Comparison of ENCODE assay signal across 1 cellular context in the genomic region with DNA sequence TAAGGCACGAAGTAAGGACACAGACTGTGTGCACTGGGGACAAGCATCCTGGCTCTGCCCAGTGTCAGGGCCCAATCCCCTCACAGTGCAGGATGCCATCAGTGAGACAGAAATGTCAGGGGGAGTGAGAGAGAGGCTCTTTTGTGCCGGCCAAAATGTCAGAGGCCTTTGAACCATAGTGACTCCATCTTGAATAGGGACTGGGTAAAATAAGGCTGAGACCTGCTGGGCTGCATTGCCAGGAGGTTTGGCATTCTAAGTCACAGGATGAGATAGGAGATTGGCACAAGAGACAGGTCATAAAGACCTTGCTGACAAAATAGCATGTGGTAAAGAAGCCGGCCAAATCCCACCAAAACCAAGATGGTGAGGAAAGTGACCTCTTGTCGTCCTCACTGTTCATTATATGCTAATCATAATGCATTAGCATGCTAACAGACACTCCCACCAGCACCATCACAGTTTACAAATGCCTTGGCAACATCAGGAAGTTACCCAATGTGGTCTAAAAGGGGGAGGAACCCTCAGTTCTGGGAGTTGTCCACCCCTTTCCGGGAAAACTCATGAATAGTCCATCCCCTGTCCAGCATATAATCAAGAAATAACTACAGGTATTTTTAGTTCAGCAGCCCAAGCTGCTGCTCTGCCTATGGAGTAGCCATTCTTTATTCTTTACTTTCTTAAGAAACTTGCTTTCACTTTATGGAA.
TF ChIP-seq lines count a peak whose summit lies in the region.

No MANE protein-coding gene starts in this region.

TF ChIP-seq in K562, 482 proteins besides CTCF, POLR2A, EP300 and RAD21 (continued from another document and continues in another):
- TF ChIP-seq SMAD4 (CRISPR knock-in tag; conservative IDR thresholded peaks at IDR 0.05) (peak; percentile 88), ZNF77 (CRISPR knock-in tag; IDR thresholded peaks at IDR 0.05) (no peak), COPS2 (conservative IDR thresholded peaks at IDR 0.05) (no peak), POLR3A (IDR thresholded peaks at IDR 0.05; ENCODE audit: borderline replicate concordance, extremely low read depth, insufficient read depth, insufficient read length) (no peak), RB1 (IDR thresholded peaks at IDR 0.05; ENCODE audit: low read depth) (no peak), ZNF239 (CRISPR knock-in tag; IDR thresholded peaks at IDR 0.05) (peak; percentile 80), HDAC8 (tag; IDR thresholded peaks at IDR 0.05) (peak; percentile 94), SIN3B (IDR thresholded peaks at IDR 0.05; ENCODE audit: low read depth) (no peak), TAL1 (IDR thresholded peaks at IDR 0.05) (no peak), SMAD2 (IDR thresholded peaks at IDR 0.05; ENCODE audit: low read depth, low read length) (no peak), HEY1 (CRISPR knock-in tag; IDR thresholded peaks at IDR 0.05; ENCODE audit: borderline replicate concordance) (no peak), U2AF2 (optimal IDR thresholded peaks at IDR 0.05; ENCODE audit: low read depth, low read length) (no peak), HDAC3 (IDR thresholded peaks at IDR 0.05; ENCODE audit: borderline replicate concordance, partially characterized antibody) (no peak), PYGO2 (tag; IDR thresholded peaks at IDR 0.05) (peak; percentile 82), PHB (CRISPR knock-in tag; IDR thresholded peaks at IDR 0.05) (no peak), ZNF140 (CRISPR knock-in tag; IDR thresholded peaks at IDR 0.05) (peak; percentile 71; the same call in 1 of the 2 replicates), ZNF408 (CRISPR knock-in tag; IDR thresholded peaks at IDR 0.05; ENCODE audit: low read depth) (no peak), HCFC1 (IDR thresholded peaks at IDR 0.05; ENCODE audit: low read depth, low read length) (no peak), CEBPB (tag; IDR thresholded peaks at IDR 0.05) (peak; percentile 93), ADNP (tag; IDR thresholded peaks at IDR 0.05) (no peak), GTF2F1 (IDR thresholded peaks at IDR 0.05; ENCODE audit: low read depth, low read length) (no peak), NCOA4 (IDR thresholded peaks at IDR 0.05; ENCODE audit: partially characterized antibody) (no peak), MTA1 (IDR thresholded peaks at IDR 0.05; ENCODE audit: borderline replicate concordance) (no peak), KLF10 (CRISPR knock-in tag; IDR thresholded peaks at IDR 0.05) (peak; percentile 70; the same call in 1 of the 2 replicates), ZNF134 (CRISPR knock-in tag; conservative IDR thresholded peaks at IDR 0.05) (peak; percentile 73), BDP1 (IDR thresholded peaks at IDR 0.05; ENCODE audit: insufficient read depth, insufficient read length) (no peak), NUFIP1 (IDR thresholded peaks at IDR 0.05; ENCODE audit: partially characterized antibody) (no peak), IFI16 (CRISPR knock-in tag; IDR thresholded peaks at IDR 0.05) (peak; percentile 66; the same call in 1 of the 2 replicates), BHLHE40 (IDR thresholded peaks at IDR 0.05; ENCODE audit: low read length) (no peak), CC2D1A (IDR thresholded peaks at IDR 0.05) (no peak), KAT8 (IDR thresholded peaks at IDR 0.05; ENCODE audit: low read depth) (no peak), CHD4 (IDR thresholded peaks at IDR 0.05; ENCODE audit: insufficient read depth, insufficient replicate concordance, low read depth, low read length, poor library complexity, severe bottlenecking) (no peak), ZNF217 (CRISPR knock-in tag; IDR thresholded peaks at IDR 0.05) (no peak), GATAD2A (IDR thresholded peaks at IDR 0.05) (no peak), XRCC3 (IDR thresholded peaks at IDR 0.05) (no peak), POLR2G (IDR thresholded peaks at IDR 0.05; ENCODE audit: low read depth, low read length) (no peak)
- TF ChIP-seq, protein P1, sequence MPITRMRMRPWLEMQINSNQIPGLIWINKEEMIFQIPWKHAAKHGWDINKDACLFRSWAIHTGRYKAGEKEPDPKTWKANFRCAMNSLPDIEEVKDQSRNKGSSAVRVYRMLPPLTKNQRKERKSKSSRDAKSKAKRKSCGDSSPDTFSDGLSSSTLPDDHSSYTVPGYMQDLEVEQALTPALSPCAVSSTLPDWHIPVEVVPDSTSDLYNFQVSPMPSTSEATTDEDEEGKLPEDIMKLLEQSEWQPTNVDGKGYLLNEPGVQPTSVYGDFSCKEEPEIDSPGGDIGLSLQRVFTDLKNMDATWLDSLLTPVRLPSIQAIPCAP (CRISPR knock-in tag; IDR thresholded peaks at IDR 0.05; ENCODE audit: borderline replicate concordance), result no peak
- TF ChIP-seq, protein P2, sequence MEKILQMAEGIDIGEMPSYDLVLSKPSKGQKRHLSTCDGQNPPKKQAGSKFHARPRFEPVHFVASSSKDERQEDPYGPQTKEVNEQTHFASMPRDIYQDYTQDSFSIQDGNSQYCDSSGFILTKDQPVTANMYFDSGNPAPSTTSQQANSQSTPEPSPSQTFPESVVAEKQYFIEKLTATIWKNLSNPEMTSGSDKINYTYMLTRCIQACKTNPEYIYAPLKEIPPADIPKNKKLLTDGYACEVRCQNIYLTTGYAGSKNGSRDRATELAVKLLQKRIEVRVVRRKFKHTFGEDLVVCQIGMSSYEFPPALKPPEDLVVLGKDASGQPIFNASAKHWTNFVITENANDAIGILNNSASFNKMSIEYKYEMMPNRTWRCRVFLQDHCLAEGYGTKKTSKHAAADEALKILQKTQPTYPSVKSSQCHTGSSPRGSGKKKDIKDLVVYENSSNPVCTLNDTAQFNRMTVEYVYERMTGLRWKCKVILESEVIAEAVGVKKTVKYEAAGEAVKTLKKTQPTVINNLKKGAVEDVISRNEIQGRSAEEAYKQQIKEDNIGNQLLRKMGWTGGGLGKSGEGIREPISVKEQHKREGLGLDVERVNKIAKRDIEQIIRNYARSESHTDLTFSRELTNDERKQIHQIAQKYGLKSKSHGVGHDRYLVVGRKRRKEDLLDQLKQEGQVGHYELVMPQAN (IDR thresholded peaks at IDR 0.05; ENCODE audit: borderline replicate concordance), result no peak
- TF ChIP-seq, protein P3, sequence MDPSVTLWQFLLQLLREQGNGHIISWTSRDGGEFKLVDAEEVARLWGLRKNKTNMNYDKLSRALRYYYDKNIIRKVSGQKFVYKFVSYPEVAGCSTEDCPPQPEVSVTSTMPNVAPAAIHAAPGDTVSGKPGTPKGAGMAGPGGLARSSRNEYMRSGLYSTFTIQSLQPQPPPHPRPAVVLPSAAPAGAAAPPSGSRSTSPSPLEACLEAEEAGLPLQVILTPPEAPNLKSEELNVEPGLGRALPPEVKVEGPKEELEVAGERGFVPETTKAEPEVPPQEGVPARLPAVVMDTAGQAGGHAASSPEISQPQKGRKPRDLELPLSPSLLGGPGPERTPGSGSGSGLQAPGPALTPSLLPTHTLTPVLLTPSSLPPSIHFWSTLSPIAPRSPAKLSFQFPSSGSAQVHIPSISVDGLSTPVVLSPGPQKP (CRISPR knock-in tag; IDR thresholded peaks at IDR 0.05), result no peak
- TF ChIP-seq, protein P4, sequence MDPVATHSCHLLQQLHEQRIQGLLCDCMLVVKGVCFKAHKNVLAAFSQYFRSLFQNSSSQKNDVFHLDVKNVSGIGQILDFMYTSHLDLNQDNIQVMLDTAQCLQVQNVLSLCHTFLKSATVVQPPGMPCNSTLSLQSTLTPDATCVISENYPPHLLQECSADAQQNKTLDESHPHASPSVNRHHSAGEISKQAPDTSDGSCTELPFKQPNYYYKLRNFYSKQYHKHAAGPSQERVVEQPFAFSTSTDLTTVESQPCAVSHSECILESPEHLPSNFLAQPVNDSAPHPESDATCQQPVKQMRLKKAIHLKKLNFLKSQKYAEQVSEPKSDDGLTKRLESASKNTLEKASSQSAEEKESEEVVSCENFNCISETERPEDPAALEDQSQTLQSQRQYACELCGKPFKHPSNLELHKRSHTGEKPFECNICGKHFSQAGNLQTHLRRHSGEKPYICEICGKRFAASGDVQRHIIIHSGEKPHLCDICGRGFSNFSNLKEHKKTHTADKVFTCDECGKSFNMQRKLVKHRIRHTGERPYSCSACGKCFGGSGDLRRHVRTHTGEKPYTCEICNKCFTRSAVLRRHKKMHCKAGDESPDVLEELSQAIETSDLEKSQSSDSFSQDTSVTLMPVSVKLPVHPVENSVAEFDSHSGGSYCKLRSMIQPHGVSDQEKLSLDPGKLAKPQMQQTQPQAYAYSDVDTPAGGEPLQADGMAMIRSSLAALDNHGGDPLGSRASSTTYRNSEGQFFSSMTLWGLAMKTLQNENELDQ (CRISPR knock-in tag; IDR thresholded peaks at IDR 0.05; ENCODE audit: borderline replicate concordance), result no peak
- TF ChIP-seq, protein P5, sequence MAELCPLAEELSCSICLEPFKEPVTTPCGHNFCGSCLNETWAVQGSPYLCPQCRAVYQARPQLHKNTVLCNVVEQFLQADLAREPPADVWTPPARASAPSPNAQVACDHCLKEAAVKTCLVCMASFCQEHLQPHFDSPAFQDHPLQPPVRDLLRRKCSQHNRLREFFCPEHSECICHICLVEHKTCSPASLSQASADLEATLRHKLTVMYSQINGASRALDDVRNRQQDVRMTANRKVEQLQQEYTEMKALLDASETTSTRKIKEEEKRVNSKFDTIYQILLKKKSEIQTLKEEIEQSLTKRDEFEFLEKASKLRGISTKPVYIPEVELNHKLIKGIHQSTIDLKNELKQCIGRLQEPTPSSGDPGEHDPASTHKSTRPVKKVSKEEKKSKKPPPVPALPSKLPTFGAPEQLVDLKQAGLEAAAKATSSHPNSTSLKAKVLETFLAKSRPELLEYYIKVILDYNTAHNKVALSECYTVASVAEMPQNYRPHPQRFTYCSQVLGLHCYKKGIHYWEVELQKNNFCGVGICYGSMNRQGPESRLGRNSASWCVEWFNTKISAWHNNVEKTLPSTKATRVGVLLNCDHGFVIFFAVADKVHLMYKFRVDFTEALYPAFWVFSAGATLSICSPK (IDR thresholded peaks at IDR 0.05; ENCODE audit: borderline replicate concordance), result no peak
- TF ChIP-seq, protein P6, sequence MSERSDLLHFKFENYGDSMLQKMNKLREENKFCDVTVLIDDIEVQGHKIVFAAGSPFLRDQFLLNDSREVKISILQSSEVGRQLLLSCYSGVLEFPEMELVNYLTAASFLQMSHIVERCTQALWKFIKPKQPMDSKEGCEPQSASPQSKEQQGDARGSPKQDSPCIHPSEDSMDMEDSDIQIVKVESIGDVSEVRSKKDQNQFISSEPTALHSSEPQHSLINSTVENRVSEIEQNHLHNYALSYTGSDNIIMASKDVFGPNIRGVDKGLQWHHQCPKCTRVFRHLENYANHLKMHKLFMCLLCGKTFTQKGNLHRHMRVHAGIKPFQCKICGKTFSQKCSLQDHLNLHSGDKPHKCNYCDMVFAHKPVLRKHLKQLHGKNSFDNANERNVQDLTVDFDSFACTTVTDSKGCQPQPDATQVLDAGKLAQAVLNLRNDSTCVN (CRISPR knock-in tag; IDR thresholded peaks at IDR 0.05), result no peak
- TF ChIP-seq, protein P7, sequence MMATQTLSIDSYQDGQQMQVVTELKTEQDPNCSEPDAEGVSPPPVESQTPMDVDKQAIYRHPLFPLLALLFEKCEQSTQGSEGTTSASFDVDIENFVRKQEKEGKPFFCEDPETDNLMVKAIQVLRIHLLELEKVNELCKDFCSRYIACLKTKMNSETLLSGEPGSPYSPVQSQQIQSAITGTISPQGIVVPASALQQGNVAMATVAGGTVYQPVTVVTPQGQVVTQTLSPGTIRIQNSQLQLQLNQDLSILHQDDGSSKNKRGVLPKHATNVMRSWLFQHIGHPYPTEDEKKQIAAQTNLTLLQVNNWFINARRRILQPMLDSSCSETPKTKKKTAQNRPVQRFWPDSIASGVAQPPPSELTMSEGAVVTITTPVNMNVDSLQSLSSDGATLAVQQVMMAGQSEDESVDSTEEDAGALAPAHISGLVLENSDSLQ (IDR thresholded peaks at IDR 0.05), result no peak
- TF ChIP-seq, protein P8, sequence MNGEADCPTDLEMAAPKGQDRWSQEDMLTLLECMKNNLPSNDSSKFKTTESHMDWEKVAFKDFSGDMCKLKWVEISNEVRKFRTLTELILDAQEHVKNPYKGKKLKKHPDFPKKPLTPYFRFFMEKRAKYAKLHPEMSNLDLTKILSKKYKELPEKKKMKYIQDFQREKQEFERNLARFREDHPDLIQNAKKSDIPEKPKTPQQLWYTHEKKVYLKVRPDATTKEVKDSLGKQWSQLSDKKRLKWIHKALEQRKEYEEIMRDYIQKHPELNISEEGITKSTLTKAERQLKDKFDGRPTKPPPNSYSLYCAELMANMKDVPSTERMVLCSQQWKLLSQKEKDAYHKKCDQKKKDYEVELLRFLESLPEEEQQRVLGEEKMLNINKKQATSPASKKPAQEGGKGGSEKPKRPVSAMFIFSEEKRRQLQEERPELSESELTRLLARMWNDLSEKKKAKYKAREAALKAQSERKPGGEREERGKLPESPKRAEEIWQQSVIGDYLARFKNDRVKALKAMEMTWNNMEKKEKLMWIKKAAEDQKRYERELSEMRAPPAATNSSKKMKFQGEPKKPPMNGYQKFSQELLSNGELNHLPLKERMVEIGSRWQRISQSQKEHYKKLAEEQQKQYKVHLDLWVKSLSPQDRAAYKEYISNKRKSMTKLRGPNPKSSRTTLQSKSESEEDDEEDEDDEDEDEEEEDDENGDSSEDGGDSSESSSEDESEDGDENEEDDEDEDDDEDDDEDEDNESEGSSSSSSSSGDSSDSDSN (IDR thresholded peaks at IDR 0.05; ENCODE audit: borderline replicate concordance in 1 of 2, low read depth in 2 of 2, low read length in 2 of 2), result no peak
- TF ChIP-seq, protein P9, sequence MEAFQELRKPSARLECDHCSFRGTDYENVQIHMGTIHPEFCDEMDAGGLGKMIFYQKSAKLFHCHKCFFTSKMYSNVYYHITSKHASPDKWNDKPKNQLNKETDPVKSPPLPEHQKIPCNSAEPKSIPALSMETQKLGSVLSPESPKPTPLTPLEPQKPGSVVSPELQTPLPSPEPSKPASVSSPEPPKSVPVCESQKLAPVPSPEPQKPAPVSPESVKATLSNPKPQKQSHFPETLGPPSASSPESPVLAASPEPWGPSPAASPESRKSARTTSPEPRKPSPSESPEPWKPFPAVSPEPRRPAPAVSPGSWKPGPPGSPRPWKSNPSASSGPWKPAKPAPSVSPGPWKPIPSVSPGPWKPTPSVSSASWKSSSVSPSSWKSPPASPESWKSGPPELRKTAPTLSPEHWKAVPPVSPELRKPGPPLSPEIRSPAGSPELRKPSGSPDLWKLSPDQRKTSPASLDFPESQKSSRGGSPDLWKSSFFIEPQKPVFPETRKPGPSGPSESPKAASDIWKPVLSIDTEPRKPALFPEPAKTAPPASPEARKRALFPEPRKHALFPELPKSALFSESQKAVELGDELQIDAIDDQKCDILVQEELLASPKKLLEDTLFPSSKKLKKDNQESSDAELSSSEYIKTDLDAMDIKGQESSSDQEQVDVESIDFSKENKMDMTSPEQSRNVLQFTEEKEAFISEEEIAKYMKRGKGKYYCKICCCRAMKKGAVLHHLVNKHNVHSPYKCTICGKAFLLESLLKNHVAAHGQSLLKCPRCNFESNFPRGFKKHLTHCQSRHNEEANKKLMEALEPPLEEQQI (IDR thresholded peaks at IDR 0.05), result no peak
